Comparison of ENCODE assay signal across 22 cellular contexts in the genomic region with DNA sequence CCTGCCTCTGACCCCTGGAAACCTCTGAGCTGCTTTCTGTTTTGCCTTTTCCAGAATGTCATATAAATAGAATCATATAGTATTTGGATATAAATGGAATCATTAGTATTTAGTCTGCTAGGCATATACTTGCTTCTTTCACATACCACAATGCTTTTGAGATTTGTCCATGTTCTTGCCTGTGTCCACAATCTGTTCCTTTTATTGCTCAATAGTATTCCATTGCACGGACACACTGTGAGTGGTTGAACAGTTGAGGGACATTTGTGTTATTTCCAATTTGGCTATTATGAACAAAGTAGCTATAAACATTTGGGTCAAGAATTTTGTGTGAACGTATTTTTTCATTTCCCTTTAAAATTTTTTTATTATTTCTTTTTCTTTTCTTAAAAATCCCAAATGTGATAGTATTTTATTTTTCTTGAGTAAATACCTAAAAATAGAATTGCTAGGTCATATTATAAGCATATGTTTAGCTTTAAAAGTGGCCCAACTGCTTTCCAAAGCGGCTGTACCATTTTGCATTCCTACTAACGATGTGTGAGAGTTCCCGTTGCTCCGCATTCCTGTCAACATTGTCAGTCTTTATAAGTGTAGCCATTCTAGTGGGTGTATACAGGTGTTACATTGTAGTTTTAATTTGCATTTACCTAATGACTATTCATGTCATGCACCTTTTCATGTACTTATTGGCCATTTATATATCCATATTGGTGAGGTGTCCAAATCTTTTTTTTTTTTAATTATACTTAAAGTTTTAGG. TPM values are rescaled to one million over a fixed set of nuclear protein-coding genes. Genes with fewer than 3 reads are reported as not detected.
"Had no signal": no experiment of that assay in that cellular context is flagged by ENCODE, and none has a peak within 500 bp of the region (broad histone marks: within the 10 kb centered on the region; RNA-seq: fewer than 3 reads in every experiment).

No MANE protein-coding gene starts in this region.

- FAIRE-seq: RCC 7860 had no signal

- H3K4me1 ChIP-seq: SJSA1 had no signal

- H3K9me3 ChIP-seq: MG63, SJSA1 had no signal

- H3K4me3 ChIP-seq: MG63, SJSA1, SK-N-MC had no signal

- H3K27ac ChIP-seq: SJSA1, SK-N-MC had no signal

- H3K36me3 ChIP-seq: MG63, SJSA1 had no signal

- DNase-seq: Karpas-422, KG1, MG63, NCI-H1092, NCI-H1105 treated with DMSO at 0.1 percent for 48 hours, NCI-H1417 treated with DMSO at 0.1 percent for 48 hours, NCI-H146, NCI-H1694 treated with DMSO at 0.1 percent for 48 hours, NCI-H1930, NCI-H2081, NCI-H2107, NCI-H2227 treated with DMSO at 0.1 percent for 48 hours, NCI-H524, NCI-H526 treated with DMSO at 0.1 percent for 48 hours, NCI-H748 treated with DMSO at 0.1 percent for 48 hours, Right ventricle myocardium superior, RPMI8226, SIG-M5 had no signal

- H3K27me3 ChIP-seq: MG63, SJSA1 had no signal

RNA-seq across cellular contexts. Expression of a gene that starts 26.7 kb away (rescaled TPM):
- total RNA-seq: NCI-H460, SJSA1 had no signal
